8 cellular contexts compared by ENCODE assay signal in genomic region chr13:41652735-41653361, GRCh38.
DNase-seq lines count a peak whose midpoint lies in the region; ATAC-seq, FAIRE-seq and TF ChIP-seq lines count a peak whose summit lies in the region.

No MANE protein-coding gene starts in this region.

- H3K27me3 Mint-ChIP-seq in immature natural killer cell (ENCODE audit: low read depth in 3 of 3): no peaks in the 10 kb centered on the region

- H3K4me3 Mint-ChIP-seq in immature natural killer cell: no peak overlapping the region

- H3K27ac Mint-ChIP-seq in immature natural killer cell: no peak overlapping the region

- peaks cover 0 to 3% (median 0%) of the 10 kb centered on the region in 3 donors for H3K36me3 Mint-ChIP-seq in immature natural killer cell

- DNase-seq in EL: peak; percentile 50
- DNase-seq in NCI-H2227 (lab: John Stamatoyannopoulos, UW; ENCODE audit: unreplicated experiment): peak; percentile 4
- DNase-seq in astrocyte of the spinal cord (ENCODE audit: low read depth, low spot score): peak; percentile 78
- DNase-seq in immature natural killer cell: peak in 2 of 3 donors; percentile 6 to 23
- peak; percentile 36 for DNase-seq in stimulated activated naive CD8-positive, alpha-beta T cell treated with anti-CD3 and anti-CD28 coated beads, Interleukin-15, Interleukin-2, amounts not matched to agents 100 U/mL and 50 U/mL, for 24 hours

- peak; percentile 97 for FAIRE-seq in A204.1 (lab: Jason Lieb, UNC)

- no peak for ATAC-seq in stimulated activated naive CD8-positive, alpha-beta T cell treated with anti-CD3 and anti-CD28 coated beads, Interleukin-15, Interleukin-2, amounts not matched to agents 100 U/mL and 50 U/mL, for 24 hours
- ATAC-seq in HG02870 (IDR thresholded peaks at IDR 0.05; ENCODE audit: unreplicated experiment) (no peak), GM18511 (IDR thresholded peaks at IDR 0.05; ENCODE audit: unreplicated experiment) (no peak)

- no peak overlapping the region for H3K4me3 ChIP-seq in astrocyte of the spinal cord (ENCODE audit: low read depth, low read length)

- no peaks in the 10 kb centered on the region for H3K9me3 Mint-ChIP-seq in immature natural killer cell

- in situ Hi-C loops in astrocyte of the spinal cord (cut with HindIII; ENCODE audit: low sequenced_read_pairs): no loop called here

- H3K4me1 Mint-ChIP-seq in immature natural killer cell: no peaks in the 10 kb centered on the region

- TF ChIP-seq CTCF in astrocyte of the spinal cord (IDR thresholded peaks at IDR 0.05; ENCODE audit: low read depth, low read length): peak; percentile 45

Comparison
In these comparisons a context has a peak if more than half of its experiments do, and no peak if none do; other contexts are left out.
1. DNase-seq: peak in every context shown above with its lines; median percentile 78 in astrocyte of the spinal cord; 50 in EL; 36 in stimulated activated naive CD8-positive, alpha-beta T cell treated with anti-CD3 and anti-CD28 coated beads, Interleukin-15, Interleukin-2, amounts not matched to agents 100 U/mL and 50 U/mL, for 24 hours; 14 in immature natural killer cell; 4 in NCI-H2227.